ENCODE assay signal across 21 cellular contexts in the genomic region with DNA sequence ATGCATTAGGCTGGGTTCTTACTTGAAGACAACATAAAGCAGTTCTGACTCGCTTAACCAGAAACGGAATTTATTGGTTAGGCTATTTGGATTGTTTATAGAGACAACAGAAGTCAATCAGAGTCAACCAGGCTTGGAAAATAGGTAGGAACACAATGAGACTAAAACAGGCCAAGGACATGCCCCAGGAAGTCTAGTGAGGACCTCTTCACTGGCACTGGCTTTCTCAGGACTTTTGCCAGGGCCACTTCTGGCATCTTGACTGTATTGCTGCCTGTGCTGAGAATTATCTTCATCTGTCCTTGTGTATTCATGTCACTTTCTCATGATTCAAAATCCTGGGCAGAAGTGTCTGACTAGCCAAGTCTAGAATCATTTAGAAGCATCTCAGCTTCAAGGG. TPM values are rescaled to one million over a fixed set of nuclear protein-coding genes. Genes with fewer than 3 reads are reported as not detected.
"Had no signal": no experiment of that assay in that cellular context is flagged by ENCODE, and none has a peak within 500 bp of the region (broad histone marks: within the 10 kb centered on the region; RNA-seq: fewer than 3 reads in every experiment).

No MANE protein-coding gene starts in this region.

- H3K36me3 Mint-ChIP-seq: natural killer cell; stimulated activated memory B cell treated with anti-CD40 and anti-IgM and Interleukin-4, amounts not matched to agents 10 μg/mL and 1 μg/mL and 100 μg/mL, for 72 hours had no signal

- H3K27me3 Mint-ChIP-seq: activated CD4-positive, alpha-beta T cell treated with anti-CD3 and anti-CD28 coated beads, Interleukin-2, amount 10 ng/mL, durations not matched to agents 7 days and 5 days; central memory CD8-positive, alpha-beta T cell; stimulated activated memory B cell treated with anti-CD40 and anti-IgM and Interleukin-4, amounts not matched to agents 10 μg/mL and 1 μg/mL and 100 μg/mL, for 72 hours had no signal

- H3K4me3 ChIP-seq: lung, sigmoid colon, thoracic aorta, upper lobe of right lung had no signal

- ATAC-seq: activated T-cell treated with anti-CD3 and anti-CD28 coated beads, Interleukin-2, amount 50 U/mL, for 4 hours; esophagus mucosa; natural killer cell; stimulated activated memory B cell treated with anti-CD40 and anti-IgM and Interleukin-4, amounts not matched to agents 10 μg/mL and 1 μg/mL and 100 μg/mL, for 72 hours; upper lobe of right lung had no signal

- H3K4me3 Mint-ChIP-seq: activated CD4-positive, alpha-beta T cell treated with anti-CD3 and anti-CD28 coated beads, Interleukin-2, amount 10 ng/mL, durations not matched to agents 7 days and 5 days; activated naive CD4-positive, alpha-beta T cell treated with anti-CD3 and anti-CD28 coated beads for 36 hours; activated T-cell treated with anti-CD3 and anti-CD28 coated beads, Interleukin-2, amount 50 U/mL, for 4 hours; central memory CD8-positive, alpha-beta T cell; natural killer cell; stimulated activated memory B cell treated with anti-CD40 and anti-IgM and Interleukin-4, amounts not matched to agents 10 μg/mL and 1 μg/mL and 100 μg/mL, for 72 hours had no signal

- DNase-seq: activated CD4-positive, alpha-beta T cell treated with anti-CD3 and anti-CD28 coated beads, Interleukin-2, amount 10 ng/mL, durations not matched to agents 7 days and 5 days; activated CD8-positive, alpha-beta memory T cell treated with anti-CD3 and anti-CD28 coated beads, Interleukin-2, amount 50 U/mL, for 4 hours; activated naive CD4-positive, alpha-beta T cell treated with anti-CD3 and anti-CD28 coated beads for 36 hours; activated T-cell treated with anti-CD3 and anti-CD28 coated beads, Interleukin-2, amount 50 U/mL, for 4 hours; anterior cingulate cortex; cortex of kidney; effector CD4-positive, alpha-beta T cell; glutamatergic neuron; hippocampal formation; islet precursor cell; natural killer cell; sigmoid colon; stimulated activated CD4-positive, alpha-beta T cell treated with anti-CD3 and anti-CD28 coated beads, Interleukin-4, amount 100 ng/mL, for 24 hours; T1000; upper lobe of right lung had no signal

- H3K27ac Mint-ChIP-seq: activated CD4-positive, alpha-beta T cell treated with anti-CD3 and anti-CD28 coated beads, Interleukin-2, amount 10 ng/mL, durations not matched to agents 7 days and 5 days; activated naive CD4-positive, alpha-beta T cell treated with anti-CD3 and anti-CD28 coated beads for 36 hours; natural killer cell; stimulated activated memory B cell treated with anti-CD40 and anti-IgM and Interleukin-4, amounts not matched to agents 10 μg/mL and 1 μg/mL and 100 μg/mL, for 72 hours had no signal

- H3K4me1 Mint-ChIP-seq: central memory CD8-positive, alpha-beta T cell; natural killer cell; stimulated activated memory B cell treated with anti-CD40 and anti-IgM and Interleukin-4, amounts not matched to agents 10 μg/mL and 1 μg/mL and 100 μg/mL, for 72 hours had no signal

- H3K9me3 Mint-ChIP-seq: activated CD4-positive, alpha-beta T cell treated with anti-CD3 and anti-CD28 coated beads, Interleukin-2, amount 10 ng/mL, durations not matched to agents 7 days and 5 days; activated naive CD4-positive, alpha-beta T cell treated with anti-CD3 and anti-CD28 coated beads for 36 hours; activated T-cell treated with anti-CD3 and anti-CD28 coated beads, Interleukin-2, amount 50 U/mL, for 4 hours; central memory CD8-positive, alpha-beta T cell; natural killer cell; stimulated activated memory B cell treated with anti-CD40 and anti-IgM and Interleukin-4, amounts not matched to agents 10 μg/mL and 1 μg/mL and 100 μg/mL, for 72 hours had no signal

RNA-seq across cellular contexts. Expression of a gene that starts 19.6 kb away (rescaled TPM):
- total RNA-seq: activated CD4-positive, alpha-beta T cell treated with anti-CD3 and anti-CD28 coated beads, Interleukin-2, amount 10 ng/mL, durations not matched to agents 7 days and 5 days; lung; natural killer cell; renal cortical epithelial cell; sigmoid colon; thoracic aorta; upper lobe of right lung had no signal
